In the genomic region with DNA sequence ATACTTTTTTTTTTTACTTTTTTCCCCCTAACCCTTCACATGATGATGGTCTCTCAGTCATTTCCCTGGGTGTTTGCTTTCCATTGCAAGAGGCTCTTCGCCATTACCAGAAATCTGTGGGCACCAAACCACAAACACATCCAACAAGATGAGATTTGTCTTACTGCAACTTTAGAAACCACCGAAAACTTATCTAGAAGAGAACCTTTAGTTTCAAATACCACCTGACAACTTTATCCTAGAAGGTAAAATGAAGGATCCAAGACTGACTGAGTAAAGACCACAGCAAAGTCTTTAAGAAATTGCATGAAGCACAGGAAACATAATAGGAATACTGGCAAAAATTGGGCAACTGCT, we compare ENCODE assay signal across 27 cellular contexts.
DNase-seq lines count a peak whose midpoint lies in the region; ATAC-seq, FAIRE-seq and TF ChIP-seq lines count a peak whose summit lies in the region.
"Had no signal": no experiment of that assay in that cellular context is flagged by ENCODE, and none has a peak within 500 bp of the region (broad histone marks: within the 10 kb centered on the region; RNA-seq: fewer than 3 reads in every experiment).

No MANE protein-coding gene starts in this region.

- H3K4me1 ChIP-seq in GM23338 (ENCODE audit: insufficient read depth) (no peaks in the 10 kb centered on the region; the same call in 1 of the 2 replicates), GM12878 (ENCODE audit: control insufficient read depth, insufficient read depth, low read length) (no peaks in the 10 kb centered on the region)
- H3K4me1 ChIP-seq: HAP-1 had no signal

- H2AFZ ChIP-seq in GM23338 (peak overlapping the region; percentile 63; the same call in 1 of the 2 replicates), GM12878 (ENCODE audit: control insufficient read depth, low read depth, low read length) (no peak overlapping the region)

- H3K79me2 ChIP-seq in GM23338 (replicated peaks; ENCODE audit: insufficient read depth) (no peaks in the 10 kb centered on the region), GM12878 (ENCODE audit: control insufficient read depth, insufficient read depth, low read length) (no peaks in the 10 kb centered on the region)

- H3K9me2 ChIP-seq in GM23338 (ENCODE audit: insufficient read depth): no peaks in the 10 kb centered on the region

- H4K20me1 ChIP-seq in GM23338 (replicated peaks; ENCODE audit: insufficient read depth): no peaks in the 10 kb centered on the region
- H4K20me1 ChIP-seq in GM12878 (ENCODE audit: control insufficient read depth, insufficient read depth): no peaks in the 10 kb centered on the region
- H4K20me1 ChIP-seq: BLaER1 had no signal

- peak; percentile 32 for ATAC-seq in GM18909 (IDR thresholded peaks at IDR 0.05; ENCODE audit: poor library complexity, unreplicated experiment)
- ATAC-seq in GM23338: no peak
- peak; percentile 23 for ATAC-seq in HG03108 (IDR thresholded peaks at IDR 0.05; ENCODE audit: unreplicated experiment)
- peak; percentile 63 for ATAC-seq in GM12878
- ATAC-seq: Panc1 had no signal

- 0 out of 4 replicates have a peak, but pooled peaks of 1 of the 2 experiments have one; percentile 7 for TF ChIP-seq EP300 in GM12878 (IDR thresholded peaks at IDR 0.05; ENCODE audit: borderline replicate concordance in 1 of 2, control insufficient read depth in 1 of 2, low read depth in 2 of 2, low read length in 2 of 2)

- H3K27me3 Mint-ChIP-seq in GM23338 (ENCODE audit: insufficient read depth, low read depth, poor library complexity) (no peaks in the 10 kb centered on the region), nephron progenitor cell (ENCODE audit: low read depth, poor library complexity) (no peaks in the 10 kb centered on the region)
- H3K27me3 Mint-ChIP-seq: CD4-positive, CD25-positive, alpha-beta regulatory T cell; IgD-negative memory B cell had no signal

- 0% methylated on average over 2 of the region's 2 CpGs for WGBS in GM12878 (ENCODE audit: insufficient coverage, insufficient replicate concordance, low lambda C conversion rate, missing lambda C conversion rate)

- no peak overlapping the region for H3K4me3 Mint-ChIP-seq in GM23338
- H3K4me3 Mint-ChIP-seq in nephron progenitor cell: no peak overlapping the region
- H3K4me3 Mint-ChIP-seq: CD4-positive, CD25-positive, alpha-beta regulatory T cell; HFFc6; IgD-negative memory B cell; T-helper 2 cell treated with Interferon-gamma antibody and Interleukin-4, amounts not matched to agents 5 μg/mL and 100 μg/mL, for 36 hours had no signal

- H3K36me3 ChIP-seq in GM23338 (ENCODE audit: insufficient read depth): no peaks in the 10 kb centered on the region
- no peaks in the 10 kb centered on the region for H3K36me3 ChIP-seq in GM12878 (ENCODE audit: control insufficient read depth in 2 of 2, insufficient read depth in 2 of 2, low read length in 1 of 2)
- H3K36me3 ChIP-seq: BLaER1, HAP-1 had no signal

- no peaks in the 10 kb centered on the region for H3K27me3 ChIP-seq in GM23338 (ENCODE audit: insufficient read depth)
- H3K27me3 ChIP-seq in GM12878 (replicated peaks in 1 of 2; ENCODE audit: control insufficient read depth in 2 of 2, insufficient read depth in 2 of 2, low read length in 1 of 2): no peaks in the 10 kb centered on the region; a peak in 1 of 4 replicates
- H3K27me3 ChIP-seq: BLaER1 had no signal

- H3K27ac ChIP-seq in GM23338 (ENCODE audit: low read depth) (no peak overlapping the region), GM12878 (ENCODE audit: control insufficient read depth, insufficient read depth) (no peak overlapping the region)
- H3K27ac ChIP-seq: BLaER1, HL-60, KMS-11 had no signal

- RAD21 ChIA-PET in GM12878 (lab: Charles Lee; ENCODE audit: unreplicated experiment): no interaction called here

- POLR2A ChIA-PET in GM12878 (lab: Charles Lee): no interaction called here

- H3K36me3 Mint-ChIP-seq in GM23338 (ENCODE audit: low read depth) (no peaks in the 10 kb centered on the region), nephron progenitor cell (ENCODE audit: low read depth) (no peaks in the 10 kb centered on the region)
- H3K36me3 Mint-ChIP-seq: CD4-positive, CD25-positive, alpha-beta regulatory T cell; IgD-negative memory B cell had no signal

- H3K4me2 ChIP-seq in GM23338 (no peak overlapping the region), GM12878 (ENCODE audit: control insufficient read depth, insufficient read depth) (no peak overlapping the region)
- H3K4me2 ChIP-seq: BLaER1, KMS-11 had no signal

- H3K4me3 ChIP-seq in GM23338 (no peak overlapping the region), GM12878 (no peak overlapping the region)
- H3K4me3 ChIP-seq: BLaER1, HAP-1 had no signal

- no TSS peak for BruUV-seq in GM12878 (replicated peaks; lab: Mats Ljungman, UMichigan)

- no peak for TF ChIP-seq RAD21 in GM12878 (IDR thresholded peaks at IDR 0.05; ENCODE audit: insufficient read depth, low read depth, low read length)

- H3K9me3 Mint-ChIP-seq in GM23338 (no peaks in the 10 kb centered on the region), nephron progenitor cell (no peaks in the 10 kb centered on the region)

- CTCF ChIA-PET in GM12878 (lab: Yijun Ruan, JAX): interaction anchor here (0.6 kb wide), 1 partner anchor 174 kb away, joined by 3 read pairs; no protein-coding TSS in a partner anchor

- FAIRE-seq in GM12878 (lab: Jason Lieb, UNC): no peak
- FAIRE-seq: A204.1 had no signal

- H3K27ac Mint-ChIP-seq in GM23338: no peak overlapping the region
- no peak overlapping the region for H3K27ac Mint-ChIP-seq in nephron progenitor cell
- H3K27ac Mint-ChIP-seq: CD4-positive, CD25-positive, alpha-beta regulatory T cell; HFFc6; IgD-negative memory B cell; T-helper 2 cell treated with Interferon-gamma antibody and Interleukin-4, amounts not matched to agents 5 μg/mL and 100 μg/mL, for 36 hours had no signal

- TF ChIP-seq POLR2A in GM12878 (IDR thresholded peaks at IDR 0.05; ENCODE audit: low read depth, low read length): no peak

- in situ Hi-C loops in GM12878 (cut with MboI): no loop called here

- H3K4me1 Mint-ChIP-seq in GM23338: 0 out of 3 replicates have a peak, but pooled peaks cover 2% of the 10 kb centered on the region
- H3K4me1 Mint-ChIP-seq in nephron progenitor cell: peaks cover 12% of the 10 kb centered on the region
- H3K4me1 Mint-ChIP-seq: IgD-negative memory B cell had no signal

- H3K9ac ChIP-seq in GM12878 (ENCODE audit: control insufficient read depth, insufficient read depth, low read length): no peak overlapping the region
- H3K9ac ChIP-seq: BLaER1, KMS-11 had no signal

- intact Hi-C loops in GM12878 (cut with micrococcal nuclease; ENCODE audit: unreplicated experiment): loop anchor here (5.0 to 10.0 kb wide), 2 partner anchors 121 to 169 kb away; no protein-coding TSS in a partner anchor

- no peaks in the 10 kb centered on the region for H3F3A ChIP-seq in GM23338 (replicated peaks; ENCODE audit: low read depth)

- TF ChIP-seq CTCF in GM23338 (conservative IDR thresholded peaks at IDR 0.05; ENCODE audit: low read depth in 2 of 2) (no peak), GM12878 (IDR thresholded peaks at IDR 0.05 in 2 of 3, conservative IDR thresholded peaks at IDR 0.05 in 1 of 3; ENCODE audit: control insufficient read depth in 2 of 3, extremely low read depth in 1 of 3, insufficient read depth in 1 of 3, low read depth in 3 of 3, low read length in 3 of 3) (no peak), nephron progenitor cell (IDR thresholded peaks at IDR 0.05) (no peak)

- SMC1A ChIA-PET in GM12878 (lab: Charles Lee; ENCODE audit: uncharacterized antibody, unreplicated experiment): interaction anchor here (1.3 kb wide), 1 partner anchor 106 kb away, joined by 3 read pairs; no protein-coding TSS in a partner anchor

- DNase-seq in GM23338 (ENCODE audit: low spot score) (no peak), GM12878 (ENCODE audit: low read depth, low spot score) (no peak), nephron progenitor cell (no peak)
- no peak for DNase-seq in activated CD8-positive, alpha-beta memory T cell treated with anti-CD3 and anti-CD28 coated beads, Interleukin-2, amount 50 U/mL, for 48 hours
- no peak for DNase-seq in stimulated activated CD4-positive, alpha-beta T cell treated with anti-CD3 and anti-CD28 coated beads, Interleukin-1b, Interleukin-23, amount 100 ng/mL, for 48 hours
- DNase-seq: CD4-positive, CD25-positive, alpha-beta regulatory T cell; DMS153; DND-41; HFFc6; NCI-H1092; NCI-H1417 treated with DMSO at 0.1 percent for 48 hours; NCI-H1694 treated with DMSO at 0.1 percent for 48 hours; NCI-H2081; NCI-H2227 treated with DMSO at 0.1 percent for 48 hours; NCI-H526 treated with DMSO at 0.1 percent for 48 hours; SHP77 treated with DMSO at 0.1 percent for 48 hours; T-helper 1 cell had no signal

- H3K9me3 ChIP-seq in GM12878 (replicated peaks; ENCODE audit: control insufficient read depth, insufficient read depth, low read length): no peaks in the 10 kb centered on the region
- H3K9me3 ChIP-seq: BLaER1, HAP-1 had no signal

TF ChIP-seq in GM23338, 12 proteins besides CTCF, POLR2A, EP300 and RAD21:
- TF ChIP-seq CREB1 (CRISPR knock-in tag; IDR thresholded peaks at IDR 0.05; ENCODE audit: low read depth): no peak
- TF ChIP-seq POLR2AphosphoS5 (IDR thresholded peaks at IDR 0.05; ENCODE audit: low read depth): no peak
- TF ChIP-seq EZH2 (IDR thresholded peaks at IDR 0.05; ENCODE audit: low read depth, unreplicated experiment): no peak
- TF ChIP-seq EZH2phosphoT487 (IDR thresholded peaks at IDR 0.05; ENCODE audit: unreplicated experiment): no peak
TF ChIP-seq in GM23338: peak in this region for 0.

TF ChIP-seq in GM12878, 131 proteins besides CTCF, POLR2A, EP300 and RAD21:
- TF ChIP-seq IKZF2 (IDR thresholded peaks at IDR 0.05) (peak; percentile 38 to 46; a peak in 1 of 4 replicates), ASH2L (IDR thresholded peaks at IDR 0.05; ENCODE audit: borderline replicate concordance, low read depth) (no peak)
